ENCODE assay signal across 22 cellular contexts in the genomic region with DNA sequence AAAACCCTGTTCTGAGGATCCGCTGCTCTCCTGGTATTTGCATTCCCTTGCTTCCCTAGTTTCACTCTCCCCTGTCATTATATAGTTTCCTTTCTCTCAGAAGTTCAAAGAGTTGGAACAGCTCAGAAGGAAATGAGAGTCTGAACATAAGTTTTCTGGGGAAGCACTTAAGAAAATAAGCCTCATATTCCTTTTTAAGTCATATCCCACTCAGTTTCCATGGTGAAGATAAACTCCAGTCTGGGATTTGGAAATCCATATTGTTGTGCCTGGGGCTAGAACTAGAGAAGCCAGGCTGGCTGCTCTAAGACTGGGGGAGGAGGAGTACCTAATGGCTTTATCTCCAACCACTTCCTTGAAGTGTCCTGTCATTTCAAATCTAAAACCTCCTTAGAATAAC.
DNase-seq lines count a peak whose midpoint lies in the region; TF ChIP-seq lines count a peak whose summit lies in the region.
"Had no signal": no experiment of that assay in that cellular context is flagged by ENCODE, and none has a peak within 500 bp of the region (broad histone marks: within the 10 kb centered on the region; RNA-seq: fewer than 3 reads in every experiment).

No MANE protein-coding gene starts in this region.

- H2BK5ac ChIP-seq in mesendoderm (ENCODE audit: low read length) = no peak overlapping the region

- H3K9me3 ChIP-seq in left ventricle myocardium inferior (replicated peaks) = peaks cover 15% of the 10 kb centered on the region
- H3K9me3 ChIP-seq: HAP-1 had no signal

- H3K4me3 ChIP-seq in left ventricle myocardium inferior = no peak overlapping the region
- no peak overlapping the region for H3K4me3 ChIP-seq in mesendoderm (ENCODE audit: low read length)
- H3K4me3 ChIP-seq: GM23248, HAP-1, PC-9 had no signal

- H3K79me1 ChIP-seq in mesendoderm (ENCODE audit: low read length) = no peaks in the 10 kb centered on the region

- TF ChIP-seq CTCF in mesothelial cell of epicardium (IDR thresholded peaks at IDR 0.05; ENCODE audit: unreplicated experiment) (no peak), left ventricle myocardium inferior (IDR thresholded peaks at IDR 0.05; ENCODE audit: borderline replicate concordance) (no peak)

- no peaks in the 10 kb centered on the region for H3K27me3 Mint-ChIP-seq in mesothelial cell of epicardium (ENCODE audit: low read depth)

- no peak overlapping the region for H2AK5ac ChIP-seq in mesendoderm (ENCODE audit: low read length)

- H3K23ac ChIP-seq in mesendoderm (ENCODE audit: low read length) = no peak overlapping the region

- no peak overlapping the region for H3K9ac ChIP-seq in mesendoderm (ENCODE audit: low read length)
- H3K9ac ChIP-seq: GM23248, SK-N-SH had no signal

- H4K8ac ChIP-seq in mesendoderm (ENCODE audit: low read depth, low read length) = no peak overlapping the region

- DNase-seq in EL = peak; percentile 35
- DNase-seq in NCI-H226 = peak; percentile 95
- DNase-seq in dermis blood vessel endothelial cell = peak; percentile 51
- DNase-seq in mesothelial cell of epicardium (ENCODE audit: low spot score in 2 of 2, unreplicated experiment in 2 of 2) = no peak
- no peak for DNase-seq in left ventricle myocardium inferior
- DNase-seq in activated CD4-positive, CD25-positive, alpha-beta regulatory T cell treated with anti-CD3 and anti-CD28 coated beads, Interleukin-2, amount 50 U/mL, for 72 hours = no peak
- no peak for DNase-seq in mesendoderm
- DNase-seq: CD8-positive, alpha-beta memory T cell; GM23248; KG1; MV-4-11; NCI-H1105 treated with DMSO at 0.1 percent for 48 hours; NCI-H1694 treated with DMSO at 0.1 percent for 48 hours; NCI-H2081 treated with DMSO at 0.1 percent for 48 hours; NCI-H2171 treated with DMSO at 0.1 percent for 48 hours; NCI-H446; PC-9; SHP77 treated with DMSO at 0.1 percent for 48 hours; SK-N-SH had no signal

- H3K4ac ChIP-seq in mesendoderm (ENCODE audit: low read depth, low read length) = no peak overlapping the region

- peaks cover 5% of the 10 kb centered on the region for H3K9me3 Mint-ChIP-seq in mesothelial cell of epicardium

- intact Hi-C loops in left ventricle myocardium inferior (cut with micrococcal nuclease) = no loop called here

- H3K36me3 Mint-ChIP-seq in mesothelial cell of epicardium = peaks cover 3% of the 10 kb centered on the region
- H3K36me3 Mint-ChIP-seq: CD8-positive, alpha-beta memory T cell had no signal

- no peak overlapping the region for H4K5ac ChIP-seq in mesendoderm (ENCODE audit: low read length)

- H3K79me2 ChIP-seq in mesendoderm (ENCODE audit: control insufficient read depth, insufficient read depth, low read length) = no peaks in the 10 kb centered on the region

- H3K4me3 Mint-ChIP-seq in mesothelial cell of epicardium = no peak overlapping the region
- H3K4me3 Mint-ChIP-seq: CD8-positive, alpha-beta memory T cell had no signal

- no peak overlapping the region for H3K4me2 ChIP-seq in mesendoderm (ENCODE audit: low read length)
- H3K4me2 ChIP-seq: PC-9, SK-N-SH had no signal

- H2BK120ac ChIP-seq in mesendoderm (ENCODE audit: low read depth, low read length) = no peak overlapping the region

- H3K4me1 Mint-ChIP-seq in mesothelial cell of epicardium = peaks cover 16% of the 10 kb centered on the region
- H3K4me1 Mint-ChIP-seq: CD8-positive, alpha-beta memory T cell had no signal

- H3K27ac Mint-ChIP-seq in mesothelial cell of epicardium = peak overlapping the region; percentile 3
- H3K27ac Mint-ChIP-seq: CD8-positive, alpha-beta memory T cell had no signal

- H3K4me1 ChIP-seq in left ventricle myocardium inferior (no peaks in the 10 kb centered on the region), mesendoderm (ENCODE audit: control insufficient read depth, low read depth, low read length) (no peaks in the 10 kb centered on the region)
- H3K4me1 ChIP-seq: HAP-1 had no signal

- no peak overlapping the region for H3K18ac ChIP-seq in mesendoderm (ENCODE audit: low read length)

- peaks cover 6% of the 10 kb centered on the region for H3K27me3 ChIP-seq in left ventricle myocardium inferior (ENCODE audit: low read depth)
- no peaks in the 10 kb centered on the region for H3K27me3 ChIP-seq in mesendoderm (ENCODE audit: insufficient read depth, low read length, poor library complexity)

- no CpG with 5 or more reads among the region's 1 CpG for WGBS in mesendoderm (ENCODE audit: extremely low coverage, insufficient coverage, low lambda C conversion rate)

- H3K27ac ChIP-seq in left ventricle myocardium inferior (replicated peaks) = no peak overlapping the region
- no peak overlapping the region for H3K27ac ChIP-seq in mesendoderm (ENCODE audit: low read depth, low read length)
- H3K27ac ChIP-seq: C4-2B, GM23248, PC-9, RWPE1 had no signal

- H3K36me3 ChIP-seq in left ventricle myocardium inferior (no peaks in the 10 kb centered on the region), mesendoderm (ENCODE audit: control insufficient read depth, insufficient read depth, low read length) (no peaks in the 10 kb centered on the region)
- H3K36me3 ChIP-seq: HAP-1 had no signal

- H2BK15ac ChIP-seq in mesendoderm (replicated peaks; ENCODE audit: low read depth) = no peak overlapping the region

- no peak overlapping the region for H3K56ac ChIP-seq in mesendoderm (ENCODE audit: low read length)

Comparison
In these comparisons a context has a peak if more than half of its experiments do, and no peak if none do; other contexts are left out.
1. DNase-seq: peak in EL (single experiment), NCI-H226 (single experiment) and dermis blood vessel endothelial cell (single experiment); none in mesothelial cell of epicardium (0 of 2), left ventricle myocardium inferior (single experiment), activated CD4-positive, CD25-positive, alpha-beta regulatory T cell treated with anti-CD3 and anti-CD28 coated beads, Interleukin-2, amount 50 U/mL, for 72 hours (single experiment) and mesendoderm (single experiment).